8 cellular contexts compared by ENCODE assay signal in the genomic region with DNA sequence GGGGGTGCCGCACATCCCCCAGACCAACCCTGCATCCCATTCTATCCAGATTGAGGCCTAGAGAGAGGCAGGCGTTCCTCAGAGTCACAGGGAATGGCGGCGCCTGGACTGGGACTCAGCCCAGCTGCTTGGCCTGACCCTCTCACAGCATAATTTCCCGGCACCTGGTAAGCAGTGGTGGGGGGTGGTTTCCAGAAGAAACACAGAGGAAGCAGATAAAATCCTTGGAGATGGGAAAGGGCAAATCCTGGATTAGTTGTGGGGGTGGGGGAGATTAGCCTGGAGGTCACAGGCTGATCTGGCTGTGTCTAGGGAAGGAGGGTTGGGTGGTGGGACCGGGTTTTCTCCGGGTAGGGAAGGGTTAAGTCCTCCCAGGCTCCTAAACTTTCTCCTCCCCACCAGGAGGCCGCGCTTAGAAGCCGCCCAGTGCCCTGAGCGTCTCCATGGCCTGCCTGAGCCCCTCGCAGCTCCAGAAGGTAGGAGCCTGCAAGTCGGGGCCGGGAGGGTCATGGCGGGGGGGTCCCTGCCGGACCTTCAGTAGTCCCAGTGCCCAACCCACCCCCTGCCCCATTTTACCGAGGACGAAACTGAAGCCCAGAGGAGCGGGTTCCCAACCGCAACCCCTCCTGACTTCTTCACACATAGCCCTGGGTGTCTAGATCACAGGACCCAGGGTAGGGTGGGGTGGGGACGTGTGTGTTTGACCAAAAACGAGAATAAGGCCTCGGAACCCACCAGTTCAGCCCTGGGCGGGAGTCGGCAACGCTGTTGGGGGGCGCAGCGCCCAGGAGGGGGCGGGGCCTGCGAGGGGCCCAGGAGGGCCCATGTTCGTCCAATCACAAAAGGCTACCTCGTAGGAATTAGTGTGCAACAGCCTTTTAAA. TPM values are rescaled to one million over a fixed set of nuclear protein-coding genes. Genes with fewer than 3 reads are reported as not detected.
DNase-seq lines count a peak whose midpoint lies in the region; ATAC-seq and TF ChIP-seq lines count a peak whose summit lies in the region.

No MANE protein-coding gene starts in this region.

- CTCF ChIA-PET in BJ (lab: Yijun Ruan, JAX): interaction anchor here (0.6 to 9.9 kb wide), 7 partner anchors 10 to 104 kb away, joined by 3 to 228 read pairs (median 3); partner anchors contain the start of genes ENDOG, KYAT1 and LRRC8A

- POLR2A ChIA-PET in BJ (lab: Charles Lee): interaction anchor here (0.7 kb wide), 1 partner anchor 25 kb away, joined by 4 read pairs; no protein-coding TSS in a partner anchor

- in situ Hi-C loops in SK-MEL-5 (cut with HindIII; ENCODE audit: low pct_unique_long_range_greater_than_20kb, low sequenced_read_pairs): no loop called here

- H3K27me3 ChIP-seq in BJ (ENCODE audit: control insufficient read depth, insufficient read depth, low read length): no peaks in the 10 kb centered on the region

- TF ChIP-seq CTCF in BJ (IDR thresholded peaks at IDR 0.05; ENCODE audit: insufficient read depth, low read depth, low read length): no peak
- TF ChIP-seq CTCF in omental fat pad (IDR thresholded peaks at IDR 0.05): no peak

- ATAC-seq in omental fat pad (ENCODE audit: low FRiP score) (peak; percentile 84), GM19397 (IDR thresholded peaks at IDR 0.05; ENCODE audit: unreplicated experiment) (no peak), GM21825 (IDR thresholded peaks at IDR 0.05; ENCODE audit: unreplicated experiment) (no peak), HG03139 (IDR thresholded peaks at IDR 0.05; ENCODE audit: unreplicated experiment) (no peak), GM21619 (IDR thresholded peaks at IDR 0.05; ENCODE audit: unreplicated experiment) (no peak)

- DNase-seq in BJ (ENCODE audit: low read depth): no peak
- peak; percentile 71 for DNase-seq in SK-MEL-5 (ENCODE audit: low read depth, low spot score)
- peak; percentile 43 for DNase-seq in fibroblast of the conjunctiva (ENCODE audit: low read depth)
- DNase-seq in omental fat pad (ENCODE audit: low spot score): no peak

- peak overlapping the region; percentile 53 for H3K4me3 ChIP-seq in BJ (ENCODE audit: low read depth, low read length)

- H3K36me3 ChIP-seq in BJ (ENCODE audit: control insufficient read depth, insufficient read depth, low read length): peaks cover 7% of the 10 kb centered on the region

RNA-seq across cellular contexts. Expression of gene PHYHD1, which starts 1.3 kb away (rescaled TPM):
- 15.6 and 18.6 TPM in 2 replicates for polyA plus RNA-seq in BJ (2011; rRNA removed)
- 10.5 and 15.9 TPM in 2 replicates for polyA minus RNA-seq in BJ (2011; rRNA and poly(A)+ RNA removed)
- 4.5 and 5.2 TPM in 2 replicates for total RNA-seq in SK-MEL-5 (2014; rRNA removed; shearing (Covaris generic))
- 3.0 and 14.1 TPM in 2 replicates for polyA plus RNA-seq in SK-MEL-5 (2015; cell fraction: cytosol; rRNA removed)
- 5.5 and 22.0 TPM in 2 replicates for polyA plus RNA-seq in SK-MEL-5 (2015; cell fraction: nucleus; rRNA removed)
- total RNA-seq in omental fat pad: 10 to 100 TPM; 14.4 to 43.8 (median 32.4) TPM

RNA-seq across cellular contexts. Expression of gene DOLK, which starts 25.3 kb away (rescaled TPM):
- 37.2 and 47.0 TPM in 2 replicates for polyA plus RNA-seq in BJ (2011; rRNA removed)
- 22.5 and 38.5 TPM in 2 replicates for polyA minus RNA-seq in BJ (2011; rRNA and poly(A)+ RNA removed)
- 40.1 and 41.7 TPM in 2 replicates for total RNA-seq in SK-MEL-5 (2014; rRNA removed; shearing (Covaris generic))
- polyA plus RNA-seq in SK-MEL-5 (2015; cell fraction: cytosol; rRNA removed): 35.9 and 42.8 TPM in 2 replicates
- polyA plus RNA-seq in SK-MEL-5 (2015; cell fraction: nucleus; rRNA removed): 3.3 and 9.8 TPM in 2 replicates
- 10 to 100 TPM; 13.3 to 23.2 (median 17.7) TPM for total RNA-seq in omental fat pad

RNA-seq across cellular contexts. Expression of gene NUP188, which starts 25.4 kb away (rescaled TPM):
- polyA plus RNA-seq in BJ (2011; rRNA removed): 34.9 and 49.2 TPM in 2 replicates
- polyA minus RNA-seq in BJ (2011; rRNA and poly(A)+ RNA removed): 83.1 and 96.7 TPM in 2 replicates
- 33.9 and 35.2 TPM in 2 replicates for total RNA-seq in SK-MEL-5 (2014; rRNA removed; shearing (Covaris generic))
- 52.6 and 67.7 TPM in 2 replicates for polyA plus RNA-seq in SK-MEL-5 (2015; cell fraction: cytosol; rRNA removed)
- 43.0 and 62.0 TPM in 2 replicates for polyA plus RNA-seq in SK-MEL-5 (2015; cell fraction: nucleus; rRNA removed)
- 10 to 100 TPM; 27.2 to 70.6 (median 38.3) TPM for total RNA-seq in omental fat pad

RNA-seq across cellular contexts. Expression of gene LRRC8A, which starts 40.2 kb away (rescaled TPM):
- polyA plus RNA-seq in BJ (2011; rRNA removed): 29.6 and 56.2 TPM in 2 replicates
- 38.4 and 42.7 TPM in 2 replicates for polyA minus RNA-seq in BJ (2011; rRNA and poly(A)+ RNA removed)
- total RNA-seq in SK-MEL-5 (2014; rRNA removed; shearing (Covaris generic)): 36.0 and 38.3 TPM in 2 replicates
- polyA plus RNA-seq in SK-MEL-5 (2015; cell fraction: cytosol; rRNA removed): 66.0 and 81.6 TPM in 2 replicates
- polyA plus RNA-seq in SK-MEL-5 (2015; cell fraction: nucleus; rRNA removed): 13.4 and 16.5 TPM in 2 replicates
- total RNA-seq in omental fat pad: 10 to 100 TPM; 37.8 to 67.1 (median 47.8) TPM

RNA-seq across cellular contexts. Expression of gene KYAT1, which starts 40.4 kb away (rescaled TPM):
- 4.9 and 5.6 TPM in 2 replicates for polyA plus RNA-seq in BJ (2011; rRNA removed)
- polyA minus RNA-seq in BJ (2011; rRNA and poly(A)+ RNA removed): 1.7 and 5.0 TPM in 2 replicates
- total RNA-seq in SK-MEL-5 (2014; rRNA removed; shearing (Covaris generic)): 7.4 and 7.5 TPM in 2 replicates
- polyA plus RNA-seq in SK-MEL-5 (2015; cell fraction: cytosol; rRNA removed): 6.1 and 7.8 TPM in 2 replicates
- 23.8 and 28.1 TPM in 2 replicates for polyA plus RNA-seq in SK-MEL-5 (2015; cell fraction: nucleus; rRNA removed)
- total RNA-seq in omental fat pad: 1 to 10 TPM; 2.9 to 9.3 (median 4.1) TPM

Comparison
In these comparisons a context has a peak if more than half of its experiments do, and no peak if none do; other contexts are left out.
1. DNase-seq: peak in SK-MEL-5 (single experiment) and fibroblast of the conjunctiva (single experiment); none in BJ (single experiment) and omental fat pad (single experiment).